ENCODE assay signal across 8 cellular contexts in the genomic region with DNA sequence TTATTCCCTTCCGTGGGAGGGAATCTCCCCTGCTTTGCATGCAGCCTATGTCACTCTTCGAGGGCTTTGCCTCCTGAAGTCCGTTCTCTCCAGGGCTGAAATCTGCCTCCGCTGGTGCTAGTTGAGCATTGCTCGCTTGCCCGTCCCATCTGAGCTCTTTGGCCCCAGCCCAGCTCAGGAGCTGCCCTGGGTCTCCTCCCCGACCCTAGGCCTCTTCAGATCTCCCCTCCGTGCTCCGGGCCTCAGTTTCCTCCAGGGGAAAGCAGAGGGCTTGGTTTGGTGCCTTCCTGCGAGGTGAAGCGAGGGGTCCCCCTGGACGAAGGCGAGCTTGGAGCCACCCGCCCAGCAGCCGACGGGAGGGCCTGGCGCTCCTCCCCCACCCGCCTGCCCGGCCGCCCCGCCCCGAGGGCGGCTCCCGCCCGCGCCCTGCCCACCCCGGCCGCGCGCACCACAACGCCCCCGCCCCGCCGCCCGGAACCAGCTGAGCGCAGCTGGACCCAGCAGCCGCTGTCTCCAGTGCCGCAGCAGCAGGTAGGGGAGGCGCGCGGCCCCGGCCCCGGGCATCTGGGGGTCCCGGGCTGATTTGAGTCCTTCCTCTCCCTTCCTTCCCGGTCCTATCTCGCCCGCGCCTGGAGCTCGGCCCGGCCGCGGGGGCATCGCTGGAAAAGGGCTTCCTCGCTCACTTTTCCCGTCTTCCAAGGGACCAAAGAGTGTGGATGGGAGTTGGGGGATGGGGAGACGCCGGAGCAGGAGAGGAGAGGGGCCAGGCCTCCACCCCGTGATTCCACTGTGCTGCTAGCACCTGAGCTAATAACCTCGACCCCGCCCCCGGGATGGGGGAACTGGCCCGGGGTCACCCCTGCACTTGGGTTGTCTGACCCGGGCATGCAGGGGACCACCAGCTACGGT. TPM values are rescaled to one million over a fixed set of nuclear protein-coding genes. Genes with fewer than 3 reads are reported as not detected.
DNase-seq lines count a peak whose midpoint lies in the region; ATAC-seq and TF ChIP-seq lines count a peak whose summit lies in the region.

GSN (plus strand) TSS at position 474 of the 909 bp plus-strand sequence. CDS start 33,810 bp downstream, outside the sequence.

- peaks cover 4% of the 10 kb centered on the region; the same call in 1 of the 2 replicates for H3K9me3 ChIP-seq in AG04450 (ENCODE audit: control insufficient read depth, insufficient read depth, low read length)

- peaks cover 2% of the 10 kb centered on the region for H3K27me3 ChIP-seq in AG04450 (ENCODE audit: control insufficient read depth, insufficient read depth, low read length)

- H3K27me3 Mint-ChIP-seq in nephron (ENCODE audit: low read depth): peaks cover 10% of the 10 kb centered on the region

- H3K27ac ChIP-seq in AG04450 (ENCODE audit: low read depth, low read length): peak within 1 kb of the TSS; percentile 77
- peak within 1 kb of the TSS; percentile 98 for H3K27ac ChIP-seq in substantia nigra (ENCODE audit: low read depth, low read length, poor library complexity, severe bottlenecking)

- H3K4me3 Mint-ChIP-seq in nephron: peak within 1 kb of the TSS; percentile 91 to 94 (median 92)

- CTCF ChIA-PET in AG04450 (lab: Charles Lee): interaction anchor here (0.5 to 4.0 kb wide), 5 partner anchors 10 to 93 kb away, joined by 4 to 33 read pairs (median 7); no protein-coding TSS in a partner anchor

- H3K4me3 ChIP-seq in AG04450 (ENCODE audit: low read depth, low read length): peak within 1 kb of the TSS; percentile 93
- peak within 1 kb of the TSS; percentile 93 for H3K4me3 ChIP-seq in fibroblast of villous mesenchyme (ENCODE audit: low read depth, low read length)

- TF ChIP-seq CTCF in AG04450 (IDR thresholded peaks at IDR 0.05; ENCODE audit: low read depth, low read length): peak; percentile 26; the same call in 1 of the 2 replicates
- TF ChIP-seq CTCF in fibroblast of villous mesenchyme (IDR thresholded peaks at IDR 0.05; ENCODE audit: insufficient read depth, low read depth, low read length): peak; percentile 3
- TF ChIP-seq CTCF in nephron (IDR thresholded peaks at IDR 0.05; ENCODE audit: unreplicated experiment in 3 of 3): no peak

- ATAC-seq in GM19025 (IDR thresholded peaks at IDR 0.05; ENCODE audit: low read depth, unreplicated experiment) (peak; percentile 87), HG03439 (IDR thresholded peaks at IDR 0.05; ENCODE audit: unreplicated experiment) (peak; percentile 59)

- DNase-seq in AG04450 (ENCODE audit: low read depth, low spot score) (no peak), RKO (ENCODE audit: low spot score) (peak; percentile 75), activated gamma-delta T cell treated with Interleukin-2 at 50 U/mL for 16 hours (peak; percentile 46), fibroblast of villous mesenchyme (ENCODE audit: low read depth) (peak; percentile 68), substantia nigra (lab: John Stamatoyannopoulos, UW) (peak in 48 of 49 donors; percentile 62 to 96 (median 86))

- no peaks in the 10 kb centered on the region for H3K9me3 Mint-ChIP-seq in nephron

- peak within 1 kb of the TSS; percentile 59 to 95 (median 86) for H3K27ac Mint-ChIP-seq in nephron

- H3K36me3 Mint-ChIP-seq in nephron (ENCODE audit: low read depth): peaks cover 3% of the 10 kb centered on the region

- peaks cover 74% of the 10 kb centered on the region for H3K4me1 Mint-ChIP-seq in nephron

- POLR2A ChIA-PET in AG04450 (lab: Yijun Ruan, JAX): interaction anchor here (0.7 to 3.7 kb wide), 4 partner anchors 10 to 43 kb away, joined by 3 to 55 read pairs (median 6); no protein-coding TSS in a partner anchor

RNA-seq across cellular contexts. Expression of gene GSN, which starts in this region (rescaled TPM):
- polyA plus RNA-seq in AG04450 (2011; rRNA removed): 421 and 565 TPM in 2 replicates
- 513 and 805 TPM in 2 replicates for polyA minus RNA-seq in AG04450 (2011; rRNA and poly(A)+ RNA removed)
- total RNA-seq in fibroblast of villous mesenchyme: 254 and 283 TPM in 2 replicates

Comparison
In these comparisons a context has a peak if more than half of its experiments do, and no peak if none do; other contexts are left out.
1. CTCF ChIP-seq: peak in AG04450 (single experiment) and fibroblast of villous mesenchyme (single experiment); none in nephron (0 of 3).